ENCODE assay signal across 1 cellular context in the genomic region with DNA sequence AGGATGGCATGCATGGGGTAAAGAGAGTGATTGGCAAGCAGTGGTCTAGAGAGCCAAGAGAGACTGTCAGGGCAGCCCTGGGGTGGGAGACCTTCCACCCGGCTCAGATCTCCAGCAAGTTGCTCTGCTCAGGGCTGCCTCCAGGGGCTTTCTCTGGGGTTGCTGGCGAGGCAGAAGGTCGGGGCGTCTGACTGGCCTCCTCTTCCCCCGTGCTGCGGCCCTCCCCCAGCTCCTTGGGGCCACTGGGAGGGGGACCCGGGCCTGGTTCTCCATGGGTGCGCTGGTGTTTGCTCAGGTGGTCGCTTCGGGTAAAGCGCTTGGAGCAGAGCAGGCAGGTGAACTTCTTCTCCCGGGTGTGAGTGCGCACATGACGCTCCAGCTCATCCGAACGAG.
TF ChIP-seq lines count a peak whose summit lies in the region.

No MANE protein-coding gene starts in this region.

TF ChIP-seq in IMR-90, 13 proteins besides CTCF, POLR2A, EP300 and RAD21:
- TF ChIP-seq BHLHE40 (IDR thresholded peaks at IDR 0.05; ENCODE audit: low read depth, low read length): no peak
- no peak for TF ChIP-seq MAZ (IDR thresholded peaks at IDR 0.05; ENCODE audit: borderline replicate concordance, low read depth, low read length)
- no peak for TF ChIP-seq RFX5 (IDR thresholded peaks at IDR 0.05; ENCODE audit: low read depth, low read length)
- TF ChIP-seq, protein P1, sequence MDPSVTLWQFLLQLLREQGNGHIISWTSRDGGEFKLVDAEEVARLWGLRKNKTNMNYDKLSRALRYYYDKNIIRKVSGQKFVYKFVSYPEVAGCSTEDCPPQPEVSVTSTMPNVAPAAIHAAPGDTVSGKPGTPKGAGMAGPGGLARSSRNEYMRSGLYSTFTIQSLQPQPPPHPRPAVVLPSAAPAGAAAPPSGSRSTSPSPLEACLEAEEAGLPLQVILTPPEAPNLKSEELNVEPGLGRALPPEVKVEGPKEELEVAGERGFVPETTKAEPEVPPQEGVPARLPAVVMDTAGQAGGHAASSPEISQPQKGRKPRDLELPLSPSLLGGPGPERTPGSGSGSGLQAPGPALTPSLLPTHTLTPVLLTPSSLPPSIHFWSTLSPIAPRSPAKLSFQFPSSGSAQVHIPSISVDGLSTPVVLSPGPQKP (IDR thresholded peaks at IDR 0.05; ENCODE audit: borderline replicate concordance, low read depth, low read length): no peak
- TF ChIP-seq CEBPB (IDR thresholded peaks at IDR 0.05; ENCODE audit: low read depth, low read length): no peak
- TF ChIP-seq FOS (IDR thresholded peaks at IDR 0.05; ENCODE audit: low read depth, low read length): no peak
